Comparison of ENCODE assay signal across 9 cellular contexts in the genomic region with DNA sequence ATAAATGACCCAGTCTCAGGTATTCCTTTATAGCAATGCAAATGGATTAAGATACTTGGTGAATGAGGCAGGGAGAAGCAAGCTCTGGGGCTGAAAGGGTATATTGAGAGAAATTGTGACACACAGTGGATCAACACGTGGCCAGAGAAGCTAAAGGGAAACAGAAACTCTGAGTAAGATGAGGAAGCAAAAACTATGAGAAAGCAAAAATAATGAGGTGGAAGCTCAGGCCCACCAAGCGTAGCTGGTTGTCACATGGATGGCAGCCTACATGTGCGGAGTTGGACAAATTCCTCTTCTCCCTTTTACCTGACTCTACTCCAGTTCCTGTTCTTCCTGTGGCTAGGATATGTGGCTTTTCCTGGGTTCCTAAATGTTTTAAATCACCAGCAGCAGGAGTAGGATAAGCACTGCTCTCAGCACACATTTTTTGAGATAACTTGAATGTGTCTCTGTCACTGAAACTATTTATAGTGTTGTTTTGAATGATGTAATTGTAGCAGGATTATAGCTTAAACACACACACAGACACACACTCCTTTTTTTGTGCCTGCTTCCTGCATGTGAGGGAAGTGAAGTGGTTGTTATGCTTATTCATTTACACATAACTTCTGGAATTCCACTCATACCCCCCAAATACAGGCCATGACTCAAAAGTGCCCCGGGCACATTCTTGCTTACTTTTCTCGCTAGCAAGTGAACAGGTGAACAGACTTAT. TPM values are rescaled to one million over a fixed set of nuclear protein-coding genes. Genes with fewer than 3 reads are reported as not detected.
DNase-seq lines count a peak whose midpoint lies in the region; ATAC-seq and TF ChIP-seq lines count a peak whose summit lies in the region.
"Had no signal": no experiment of that assay in that cellular context is flagged by ENCODE, and none has a peak within 500 bp of the region (broad histone marks: within the 10 kb centered on the region; RNA-seq: fewer than 3 reads in every experiment).

No MANE protein-coding gene starts in this region.

- DNase-seq in Caki2 (ENCODE audit: low read depth) (peak; percentile 58), SIG-M5 treated with dmso at 0.1 percent for 504 hours (lab: John Stamatoyannopoulos, UW; ENCODE audit: unreplicated experiment) (peak; percentile 93), epithelial cell of prostate (ENCODE audit: low read depth, low spot score) (peak; percentile 46), omental fat pad (ENCODE audit: low spot score) (no peak), NCI-H524 treated with DMSO at 0.1 percent for 48 hours (lab: John Stamatoyannopoulos, UW) (no peak), BE2C (no peak)

- no peak for TF ChIP-seq CTCF in omental fat pad (IDR thresholded peaks at IDR 0.05)
- TF ChIP-seq CTCF in BE2C (IDR thresholded peaks at IDR 0.05; ENCODE audit: low read depth, low read length), result no peak

- no peaks in the 10 kb centered on the region for H3K36me3 ChIP-seq in BE2C

- H3K27ac ChIP-seq in epithelial cell of prostate, result peak overlapping the region; percentile 60

- no peaks in the 10 kb centered on the region for H3K9me3 ChIP-seq in BE2C

- H3K4me3 ChIP-seq in BE2C (ENCODE audit: low read depth, low read length), result no peak overlapping the region
- H3K4me3 ChIP-seq: skin epidermis had no signal

- H3K4me1 ChIP-seq in BE2C, result no peaks in the 10 kb centered on the region

- H3K27me3 ChIP-seq in BE2C, result no peaks in the 10 kb centered on the region

- in situ Hi-C loops in Caki2 (cut with HindIII; ENCODE audit: low pct_unique_long_range_greater_than_20kb, low sequenced_read_pairs), result no loop called here

- ATAC-seq in GM19351 (IDR thresholded peaks at IDR 0.05; ENCODE audit: unreplicated experiment), result peak; percentile 96
- ATAC-seq in HG03175 (IDR thresholded peaks at IDR 0.05; ENCODE audit: unreplicated experiment), result peak; percentile 92
- peak; percentile 63 for ATAC-seq in omental fat pad (ENCODE audit: low FRiP score)

RNA-seq across cellular contexts. Expression of gene EPC2, which starts 30.1 kb away (rescaled TPM):
- 2.0 and 6.6 TPM in 2 replicates for total RNA-seq in Caki2 (2014; rRNA removed; shearing (Covaris generic); ENCODE audit: low replicate concordance)
- total RNA-seq in omental fat pad, result 10 to 100 TPM; 23.2 to 36.9 (median 28.7) TPM
- 9.6 TPM for polyA plus RNA-seq in BE2C (2012; ENCODE audit: insufficient read depth, insufficient read length, low read depth)

Comparison
In these comparisons a context has a peak if more than half of its experiments do, and no peak if none do; other contexts are left out.
1. DNase-seq: peak in Caki2 (single experiment), SIG-M5 treated with dmso at 0.1 percent for 504 hours (single experiment) and epithelial cell of prostate (single experiment); none in omental fat pad (single experiment), NCI-H524 treated with DMSO at 0.1 percent for 48 hours (single experiment) and BE2C (single experiment).
2. Peak in every context shown above with its lines, with median percentiles within 50 percentile points of each other: ATAC-seq.